ENCODE assay signal across 1 cellular context in the genomic region with DNA sequence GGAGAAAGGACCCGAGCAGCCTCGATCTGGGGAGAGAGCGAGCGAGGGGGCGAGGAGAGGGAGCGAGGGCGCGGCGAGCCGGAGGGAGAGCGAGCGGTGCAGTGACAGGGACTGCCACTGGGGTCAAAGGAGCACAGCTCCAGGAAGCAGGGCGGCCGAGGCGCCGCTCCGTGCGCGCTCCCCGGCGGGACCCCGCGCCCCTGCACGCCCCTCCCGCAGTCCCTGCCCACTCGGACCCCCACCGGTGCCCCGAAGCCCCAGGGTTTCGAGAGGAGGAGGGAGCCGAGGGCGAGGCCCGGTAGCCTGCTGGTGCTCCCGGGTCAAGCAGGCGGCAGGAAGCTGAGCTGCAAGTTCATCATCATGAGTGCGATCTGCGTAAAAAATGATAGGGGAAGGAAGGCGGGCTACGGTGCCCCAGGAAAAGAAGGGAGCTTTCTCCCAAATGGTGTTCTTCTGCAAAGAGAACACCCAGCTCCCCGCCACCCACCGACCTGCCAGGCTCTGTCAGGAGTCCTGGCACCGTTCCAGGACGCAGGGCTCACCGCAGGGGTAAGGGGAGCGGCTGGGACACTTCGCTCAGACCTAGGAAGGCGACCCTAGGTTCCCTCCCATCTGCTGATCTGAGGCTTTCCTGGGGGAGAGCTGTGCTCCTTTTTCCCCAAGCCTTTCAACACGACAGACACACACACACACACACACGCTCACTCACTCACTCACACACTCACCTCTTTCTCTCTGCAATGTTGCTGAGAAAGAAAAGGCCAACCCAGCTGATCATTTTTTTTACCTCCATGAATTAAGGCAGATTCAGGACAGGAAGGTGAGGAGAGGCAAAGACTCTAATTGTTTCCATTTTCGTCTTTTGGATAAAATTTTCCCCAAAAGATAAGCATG.
TF ChIP-seq lines count a peak whose summit lies in the region.

A gene with protein sequence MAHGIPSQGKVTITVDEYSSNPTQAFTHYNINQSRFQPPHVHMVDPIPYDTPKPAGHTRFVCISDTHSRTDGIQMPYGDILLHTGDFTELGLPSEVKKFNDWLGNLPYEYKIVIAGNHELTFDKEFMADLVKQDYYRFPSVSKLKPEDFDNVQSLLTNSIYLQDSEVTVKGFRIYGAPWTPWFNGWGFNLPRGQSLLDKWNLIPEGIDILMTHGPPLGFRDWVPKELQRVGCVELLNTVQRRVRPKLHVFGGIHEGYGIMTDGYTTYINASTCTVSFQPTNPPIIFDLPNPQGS (minus strand): TSS at position 103 of the 894 bp plus-strand sequence. CDS start 5,980 bp downstream, outside the sequence.

TF ChIP-seq in H1, 55 proteins besides CTCF, POLR2A, EP300 and RAD21 (continued from another document):
- TF ChIP-seq, protein P1, sequence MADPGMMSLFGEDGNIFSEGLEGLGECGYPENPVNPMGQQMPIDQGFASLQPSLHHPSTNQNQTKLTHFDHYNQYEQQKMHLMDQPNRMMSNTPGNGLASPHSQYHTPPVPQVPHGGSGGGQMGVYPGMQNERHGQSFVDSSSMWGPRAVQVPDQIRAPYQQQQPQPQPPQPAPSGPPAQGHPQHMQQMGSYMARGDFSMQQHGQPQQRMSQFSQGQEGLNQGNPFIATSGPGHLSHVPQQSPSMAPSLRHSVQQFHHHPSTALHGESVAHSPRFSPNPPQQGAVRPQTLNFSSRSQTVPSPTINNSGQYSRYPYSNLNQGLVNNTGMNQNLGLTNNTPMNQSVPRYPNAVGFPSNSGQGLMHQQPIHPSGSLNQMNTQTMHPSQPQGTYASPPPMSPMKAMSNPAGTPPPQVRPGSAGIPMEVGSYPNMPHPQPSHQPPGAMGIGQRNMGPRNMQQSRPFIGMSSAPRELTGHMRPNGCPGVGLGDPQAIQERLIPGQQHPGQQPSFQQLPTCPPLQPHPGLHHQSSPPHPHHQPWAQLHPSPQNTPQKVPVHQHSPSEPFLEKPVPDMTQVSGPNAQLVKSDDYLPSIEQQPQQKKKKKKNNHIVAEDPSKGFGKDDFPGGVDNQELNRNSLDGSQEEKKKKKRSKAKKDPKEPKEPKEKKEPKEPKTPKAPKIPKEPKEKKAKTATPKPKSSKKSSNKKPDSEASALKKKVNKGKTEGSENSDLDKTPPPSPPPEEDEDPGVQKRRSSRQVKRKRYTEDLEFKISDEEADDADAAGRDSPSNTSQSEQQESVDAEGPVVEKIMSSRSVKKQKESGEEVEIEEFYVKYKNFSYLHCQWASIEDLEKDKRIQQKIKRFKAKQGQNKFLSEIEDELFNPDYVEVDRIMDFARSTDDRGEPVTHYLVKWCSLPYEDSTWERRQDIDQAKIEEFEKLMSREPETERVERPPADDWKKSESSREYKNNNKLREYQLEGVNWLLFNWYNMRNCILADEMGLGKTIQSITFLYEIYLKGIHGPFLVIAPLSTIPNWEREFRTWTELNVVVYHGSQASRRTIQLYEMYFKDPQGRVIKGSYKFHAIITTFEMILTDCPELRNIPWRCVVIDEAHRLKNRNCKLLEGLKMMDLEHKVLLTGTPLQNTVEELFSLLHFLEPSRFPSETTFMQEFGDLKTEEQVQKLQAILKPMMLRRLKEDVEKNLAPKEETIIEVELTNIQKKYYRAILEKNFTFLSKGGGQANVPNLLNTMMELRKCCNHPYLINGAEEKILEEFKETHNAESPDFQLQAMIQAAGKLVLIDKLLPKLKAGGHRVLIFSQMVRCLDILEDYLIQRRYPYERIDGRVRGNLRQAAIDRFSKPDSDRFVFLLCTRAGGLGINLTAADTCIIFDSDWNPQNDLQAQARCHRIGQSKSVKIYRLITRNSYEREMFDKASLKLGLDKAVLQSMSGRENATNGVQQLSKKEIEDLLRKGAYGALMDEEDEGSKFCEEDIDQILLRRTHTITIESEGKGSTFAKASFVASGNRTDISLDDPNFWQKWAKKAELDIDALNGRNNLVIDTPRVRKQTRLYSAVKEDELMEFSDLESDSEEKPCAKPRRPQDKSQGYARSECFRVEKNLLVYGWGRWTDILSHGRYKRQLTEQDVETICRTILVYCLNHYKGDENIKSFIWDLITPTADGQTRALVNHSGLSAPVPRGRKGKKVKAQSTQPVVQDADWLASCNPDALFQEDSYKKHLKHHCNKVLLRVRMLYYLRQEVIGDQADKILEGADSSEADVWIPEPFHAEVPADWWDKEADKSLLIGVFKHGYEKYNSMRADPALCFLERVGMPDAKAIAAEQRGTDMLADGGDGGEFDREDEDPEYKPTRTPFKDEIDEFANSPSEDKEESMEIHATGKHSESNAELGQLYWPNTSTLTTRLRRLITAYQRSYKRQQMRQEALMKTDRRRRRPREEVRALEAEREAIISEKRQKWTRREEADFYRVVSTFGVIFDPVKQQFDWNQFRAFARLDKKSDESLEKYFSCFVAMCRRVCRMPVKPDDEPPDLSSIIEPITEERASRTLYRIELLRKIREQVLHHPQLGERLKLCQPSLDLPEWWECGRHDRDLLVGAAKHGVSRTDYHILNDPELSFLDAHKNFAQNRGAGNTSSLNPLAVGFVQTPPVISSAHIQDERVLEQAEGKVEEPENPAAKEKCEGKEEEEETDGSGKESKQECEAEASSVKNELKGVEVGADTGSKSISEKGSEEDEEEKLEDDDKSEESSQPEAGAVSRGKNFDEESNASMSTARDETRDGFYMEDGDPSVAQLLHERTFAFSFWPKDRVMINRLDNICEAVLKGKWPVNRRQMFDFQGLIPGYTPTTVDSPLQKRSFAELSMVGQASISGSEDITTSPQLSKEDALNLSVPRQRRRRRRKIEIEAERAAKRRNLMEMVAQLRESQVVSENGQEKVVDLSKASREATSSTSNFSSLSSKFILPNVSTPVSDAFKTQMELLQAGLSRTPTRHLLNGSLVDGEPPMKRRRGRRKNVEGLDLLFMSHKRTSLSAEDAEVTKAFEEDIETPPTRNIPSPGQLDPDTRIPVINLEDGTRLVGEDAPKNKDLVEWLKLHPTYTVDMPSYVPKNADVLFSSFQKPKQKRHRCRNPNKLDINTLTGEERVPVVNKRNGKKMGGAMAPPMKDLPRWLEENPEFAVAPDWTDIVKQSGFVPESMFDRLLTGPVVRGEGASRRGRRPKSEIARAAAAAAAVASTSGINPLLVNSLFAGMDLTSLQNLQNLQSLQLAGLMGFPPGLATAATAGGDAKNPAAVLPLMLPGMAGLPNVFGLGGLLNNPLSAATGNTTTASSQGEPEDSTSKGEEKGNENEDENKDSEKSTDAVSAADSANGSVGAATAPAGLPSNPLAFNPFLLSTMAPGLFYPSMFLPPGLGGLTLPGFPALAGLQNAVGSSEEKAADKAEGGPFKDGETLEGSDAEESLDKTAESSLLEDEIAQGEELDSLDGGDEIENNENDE (IDR thresholded peaks at IDR 0.05; ENCODE audit: insufficient replicate concordance, low read length) = no peak
- no peak for TF ChIP-seq SIX5 (IDR thresholded peaks at IDR 0.05; ENCODE audit: low read depth, low read length)
